Comparison of ENCODE assay signal across 27 cellular contexts in the genomic region with DNA sequence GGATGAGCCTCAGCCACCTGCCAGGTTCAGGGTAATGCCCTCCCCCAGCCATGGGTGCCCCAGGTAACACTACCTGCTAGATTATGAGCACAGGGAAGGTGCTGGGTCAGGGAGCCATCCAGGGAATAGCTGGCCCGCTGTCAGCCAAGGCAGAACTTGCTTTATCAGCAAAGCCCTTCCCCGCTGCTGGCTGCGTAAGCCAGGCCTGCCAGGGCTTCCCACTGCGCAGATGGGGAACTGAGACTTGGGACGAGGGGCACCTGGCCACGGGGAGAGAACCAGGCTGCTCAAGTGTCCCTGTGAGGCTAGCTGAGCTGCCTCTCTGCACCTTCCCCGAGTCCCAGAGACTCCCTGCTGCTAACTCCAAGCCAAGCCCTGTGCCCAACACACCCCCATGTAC. TPM values are rescaled to one million over a fixed set of nuclear protein-coding genes. Genes with fewer than 3 reads are reported as not detected.
"Had no signal": no experiment of that assay in that cellular context is flagged by ENCODE, and none has a peak within 500 bp of the region (broad histone marks: within the 10 kb centered on the region; RNA-seq: fewer than 3 reads in every experiment).

No MANE protein-coding gene starts in this region.

- H3K9ac ChIP-seq: SK-N-SH had no signal

- H3K4me3 ChIP-seq: adrenal gland, body of pancreas, breast epithelium, MG63, SJSA1 had no signal

- H3K9me3 ChIP-seq: adrenal gland, body of pancreas, breast epithelium, MG63, SJSA1, SK-N-SH had no signal

- H3K36me3 ChIP-seq: adrenal gland, breast epithelium, MG63, SJSA1 had no signal

- H3K4me1 ChIP-seq: adrenal gland, body of pancreas, breast epithelium, SJSA1 had no signal

- H3K4me2 ChIP-seq: SK-N-SH had no signal

- ATAC-seq: activated CD4-positive, alpha-beta T cell treated with anti-CD3 and anti-CD28 coated beads for 36 hours; activated CD4-positive, CD25-positive, alpha-beta regulatory T cell treated with anti-CD3 and anti-CD28 coated beads, Interleukin-2, amount 50 U/mL, for 24 hours; activated CD8-positive, alpha-beta T cell treated with anti-CD3 and anti-CD28 coated beads, Interleukin-2, amount 10 ng/mL, durations not matched to agents 7 days and 5 days; activated naive CD4-positive, alpha-beta T cell treated with anti-CD3 and anti-CD28 coated beads, Interleukin-2, amount 50 U/mL, for 72 hours; body of pancreas; Panc1; WTC11 had no signal

- H3K27me3 ChIP-seq: adrenal gland, body of pancreas, breast epithelium, MG63 had no signal

- H3K27ac ChIP-seq: adrenal gland, body of pancreas, breast epithelium, SJSA1 had no signal

- DNase-seq: activated CD4-positive, alpha-beta T cell treated with anti-CD3 and anti-CD28 coated beads for 36 hours; activated CD4-positive, alpha-beta T cell treated with anti-CD3 and anti-CD28 coated beads, Interleukin-2, amount 10 ng/mL, durations not matched to agents 7 days and 5 days; activated CD4-positive, alpha-beta T cell treated with anti-CD3 and anti-CD28 coated beads, Interleukin-2, amount 50 U/mL, for 48 hours; activated CD8-positive, alpha-beta T cell treated with anti-CD3 and anti-CD28 coated beads, Interleukin-2, amount 10 ng/mL, durations not matched to agents 7 days and 5 days; activated gamma-delta T cell; activated naive CD4-positive, alpha-beta T cell treated with Interleukin-2 at 50 U/mL for 16 hours; activated T-cell treated with anti-CD3 and anti-CD28 coated beads, Interleukin-2, amount 50 U/mL, for 24 hours; adrenal gland; body of pancreas; Kasumi-1; MG63; NCI-H1048; NCI-H1436 treated with DMSO at 0.1 percent for 48 hours; NCI-H1694 treated with DMSO at 0.1 percent for 48 hours; NCI-H2029; NCI-H510A; NCI-H526; NCI-H748 treated with DMSO at 0.1 percent for 48 hours; NK-92 treated with Interleukin-12 subunit alpha and Interleukin-12 subunit beta, amount 100 ng/mL, for 24 hours; SHP77 treated with DMSO at 0.1 percent for 48 hours; SK-N-SH had no signal

RNA-seq across cellular contexts. Expression of gene CACNA2D2, which starts 45.4 kb away (rescaled TPM):
- total RNA-seq: SJSA1 had no signal
